In genomic region chr17:64368277-64368676, GRCh38 we compare ENCODE assay signal across 18 cellular contexts. TPM values are rescaled to one million over a fixed set of nuclear protein-coding genes. Genes with fewer than 3 reads are reported as not detected.
DNase-seq lines count a peak whose midpoint lies in the region; ATAC-seq, FAIRE-seq and TF ChIP-seq lines count a peak whose summit lies in the region.
"Had no signal": no experiment of that assay in that cellular context is flagged by ENCODE, and none has a peak within 500 bp of the region (broad histone marks: within the 10 kb centered on the region; RNA-seq: fewer than 3 reads in every experiment).

No MANE protein-coding gene starts in this region.

- in situ Hi-C loops in K562 (cut with MboI): no loop called here

- no peaks in the 10 kb centered on the region for H3K9me1 ChIP-seq in K562 (ENCODE audit: control insufficient read depth, insufficient read depth, low read length)

- no peak overlapping the region for H3K4me3 ChIP-seq in heart left ventricle
- no peak overlapping the region for H3K4me3 ChIP-seq in K562
- H3K4me3 ChIP-seq: A549 had no signal

- ATAC-seq in heart left ventricle (no peak), K562 (no peak), HG03469 (IDR thresholded peaks at IDR 0.05; ENCODE audit: unreplicated experiment) (no peak)

- no peaks in the 10 kb centered on the region for H3K27me3 ChIP-seq in heart left ventricle
- no peaks in the 10 kb centered on the region for H3K27me3 ChIP-seq in K562 (ENCODE audit: control insufficient read depth in 2 of 2, insufficient read depth in 2 of 2, low read length in 2 of 2)
- H3K27me3 ChIP-seq: BE2C had no signal

- no peak for TF ChIP-seq RAD21 in K562 (CRISPR knock-in tag; conservative IDR thresholded peaks at IDR 0.05 in 1 of 2, IDR thresholded peaks at IDR 0.05 in 1 of 2)

- no peak overlapping the region for H2AFZ ChIP-seq in K562 (ENCODE audit: low read depth, low read length)

- no peak for FAIRE-seq in K562 (lab: Jason Lieb, UNC)
- FAIRE-seq: A549, GM12892, HTR-8/SVneo had no signal

- TF ChIP-seq CTCF in heart left ventricle (IDR thresholded peaks at IDR 0.05) (no peak), K562 (IDR thresholded peaks at IDR 0.05 in 2 of 3, conservative IDR thresholded peaks at IDR 0.05 in 1 of 3; ENCODE audit: insufficient read depth in 2 of 3, low read depth in 1 of 3, low read length in 3 of 3) (no peak)

- no peak for TF ChIP-seq EP300 in K562 (IDR thresholded peaks at IDR 0.05; ENCODE audit: low read length)

- no peak overlapping the region for H3K4me2 ChIP-seq in K562 (ENCODE audit: insufficient read depth, low read length)
- H3K4me2 ChIP-seq: A549 had no signal

- POLR2A ChIA-PET in K562 (lab: Yijun Ruan, JAX): no interaction called here

- H3K36me3 ChIP-seq in heart left ventricle (peaks cover 0 to 53% (median 45%) of the 10 kb centered on the region in 9 donors), K562 (ENCODE audit: control insufficient read depth, insufficient read depth, low read length) (no peaks in the 10 kb centered on the region; the same call in 2 of the 3 replicates)
- H3K36me3 ChIP-seq: BE2C had no signal

- DNase-seq in cardiac septum (ENCODE audit: low spot score): peak; percentile 12
- DNase-seq in heart left ventricle: no peak
- DNase-seq in K562 (ENCODE audit: extremely low read depth in 1 of 4, low spot score in 3 of 4): no peak
- peak; percentile 16 for DNase-seq in mesenteric fat pad (ENCODE audit: low spot score)
- no peak for DNase-seq in NCI-H2107 (lab: John Stamatoyannopoulos, UW)
- DNase-seq: BE2C; Caco-2; CD8-positive, alpha-beta memory T cell; DND-41; GDM1; GOT3; H9 had no signal

- no peak overlapping the region for H3K9ac ChIP-seq in K562 (ENCODE audit: insufficient read depth in 1 of 2, low read depth in 2 of 2, low read length in 2 of 2)

- H3K9me3 ChIP-seq in heart left ventricle (no peaks in the 10 kb centered on the region), K562 (replicated peaks; ENCODE audit: control insufficient read depth, insufficient read depth, low read depth, low read length) (no peaks in the 10 kb centered on the region)
- H3K9me3 ChIP-seq: A549, BE2C, Caco-2 had no signal

- no peaks in the 10 kb centered on the region for H3K79me2 ChIP-seq in K562 (ENCODE audit: control insufficient read depth, insufficient read depth, low read length)

- TF ChIP-seq POLR2A in heart left ventricle (IDR thresholded peaks at IDR 0.05): no peak
- no peak for TF ChIP-seq POLR2A in K562 (conservative IDR thresholded peaks at IDR 0.05)

- no peaks in the 10 kb centered on the region for H4K20me1 ChIP-seq in K562 (replicated peaks; ENCODE audit: control insufficient read depth, insufficient read depth, low read length)

- CTCF ChIA-PET in K562 (lab: Yijun Ruan, JAX; ENCODE audit: low intra/inter-chr PET ratio): no interaction called here

- no peak overlapping the region for H3K27ac ChIP-seq in heart left ventricle
- no peak overlapping the region for H3K27ac ChIP-seq in K562 (ENCODE audit: extremely low read depth, low read depth, low read length)
- H3K27ac ChIP-seq: A549, C4-2B had no signal

- H3K4me1 ChIP-seq in heart left ventricle (peaks cover 0 to 8% (median 3%) of the 10 kb centered on the region in 12 donors), K562 (replicated peaks in 1 of 2; ENCODE audit: control insufficient read depth in 2 of 2, insufficient read depth in 2 of 2, low read length in 2 of 2) (peaks cover 9 to 15% of the 10 kb centered on the region in 2 experiments; a peak in 3 of 5 replicates)
- H3K4me1 ChIP-seq: A549, BE2C, Caco-2 had no signal

- BruUV-seq in K562 (replicated peaks; lab: Mats Ljungman, UMichigan): no TSS peak

- WGBS in heart left ventricle, 4 donors: 46 to 82% (median 48%) methylated on average over 2 of the region's 2 CpGs
- 43% methylated on average over 2 of the region's 2 CpGs for WGBS in K562 (ENCODE audit: insufficient coverage, low coverage, missing lambda C conversion rate)

- intact Hi-C loops in cardiac septum (cut with DNase I): no loop called here
- intact Hi-C loops in heart left ventricle (cut with DNase I): no loop called here
- intact Hi-C loops in K562 (cut with micrococcal nuclease): no loop called here

TF ChIP-seq in K562, 482 proteins besides CTCF, POLR2A, EP300 and RAD21:
- TF ChIP-seq CBX1 (IDR thresholded peaks at IDR 0.05; ENCODE audit: low read depth) (no peak), ATF6 (CRISPR knock-in tag; IDR thresholded peaks at IDR 0.05) (no peak), TARDBP (IDR thresholded peaks at IDR 0.05) (no peak), BCOR (IDR thresholded peaks at IDR 0.05) (0 out of 2 replicates have a peak, but pooled peaks have one; percentile 40), ZNF695 (CRISPR knock-in tag; IDR thresholded peaks at IDR 0.05) (no peak), TRIM24 (IDR thresholded peaks at IDR 0.05) (no peak), RBM25 (IDR thresholded peaks at IDR 0.05; ENCODE audit: low read depth, low read length, severe bottlenecking) (peak; percentile 84)
- TF ChIP-seq, protein P1, sequence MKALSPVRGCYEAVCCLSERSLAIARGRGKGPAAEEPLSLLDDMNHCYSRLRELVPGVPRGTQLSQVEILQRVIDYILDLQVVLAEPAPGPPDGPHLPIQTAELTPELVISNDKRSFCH (CRISPR knock-in tag; IDR thresholded peaks at IDR 0.05): no peak
- TF ChIP-seq, protein P1 (tag; IDR thresholded peaks at IDR 0.05): no peak

RNA-seq across cellular contexts. Expression of gene PECAM1, which starts 22.4 kb away (rescaled TPM):
- total RNA-seq in cardiac septum (117 TPM), heart left ventricle (100 to 1,000 TPM in 6 of 9 donors, 10 to 100 TPM in 3; 66.2 to 259 (median 117) TPM), K562 (2014; rRNA removed) (2.8 and 3.3 TPM in 2 replicates), K562 (2014; rRNA removed; fragmentation: Illumina TruSeq; extraction: Trizol) (3.3 and 4.4 TPM in 2 replicates), K562 (2015; rRNA removed; fragmentation: Illumina TruSeq; extraction: Trizol) (2.9 and 3.2 TPM in 2 replicates), K562 (2021) (10.3 and 10.7 TPM in 2 replicates), mesenteric fat pad (367 TPM)
- polyA plus RNA-seq in heart left ventricle (10 to 100 TPM; 26.1 to 74.2 TPM), K562 (2011; rRNA removed) (10.8 and 21.7 TPM in 2 replicates), K562 (2014; fragmentation: Illumina TruSeq; extraction: Trizol) (4.5 and 4.8 TPM in 2 replicates), K562 (2014; fragmentation: Nextera tagmentation; extraction: Ambion mirVana) (1 to 10 TPM; 1.5 to 7.4 TPM), K562 (2014; rRNA removed) (5.1 and 7.9 TPM in 2 replicates)
- total RNA-seq in K562 (2011; cell fraction: chromatin; rRNA removed; ENCODE audit: low replicate concordance): 13.3 and 15.0 TPM in 2 replicates
- 5.2 and 10.7 TPM in 2 replicates for total RNA-seq in K562 (2011; cell fraction: nucleolus; rRNA removed)
- total RNA-seq in K562 (2011; cell fraction: nucleoplasm; rRNA removed): 7.6 and 11.1 TPM in 2 replicates
- 5.7 and 10.0 TPM in 2 replicates for polyA plus RNA-seq in K562 (2011; cell fraction: cytosol; rRNA removed)
- 3.7 and 4.1 TPM in 2 replicates for polyA plus RNA-seq in K562 (2011; cell fraction: nucleus; rRNA removed)
- polyA plus RNA-seq in K562 (2012): 7.9 and 15.5 TPM in 2 replicates
- polyA minus RNA-seq in K562 (2011; rRNA and poly(A)+ RNA removed): 34.7 and 50.5 TPM in 2 replicates
- 7.3 and 20.2 TPM in 2 replicates for polyA minus RNA-seq in K562 (2011; cell fraction: cytosol; rRNA and poly(A)+ RNA removed)
- polyA minus RNA-seq in K562 (2011; cell fraction: nucleus; rRNA and poly(A)+ RNA removed): 2.3 and 7.0 TPM in 2 replicates
- polyA plus RNA-seq: AG04450 had no signal

Comparison
In these comparisons a context has a peak if more than half of its experiments do, and no peak if none do; other contexts are left out.
1. DNase-seq: peak in cardiac septum (single experiment) and mesenteric fat pad (single experiment); none in heart left ventricle (0 of 5), K562 (0 of 4) and NCI-H2107 (single experiment).